9 cellular contexts compared by ENCODE assay signal in the genomic region with DNA sequence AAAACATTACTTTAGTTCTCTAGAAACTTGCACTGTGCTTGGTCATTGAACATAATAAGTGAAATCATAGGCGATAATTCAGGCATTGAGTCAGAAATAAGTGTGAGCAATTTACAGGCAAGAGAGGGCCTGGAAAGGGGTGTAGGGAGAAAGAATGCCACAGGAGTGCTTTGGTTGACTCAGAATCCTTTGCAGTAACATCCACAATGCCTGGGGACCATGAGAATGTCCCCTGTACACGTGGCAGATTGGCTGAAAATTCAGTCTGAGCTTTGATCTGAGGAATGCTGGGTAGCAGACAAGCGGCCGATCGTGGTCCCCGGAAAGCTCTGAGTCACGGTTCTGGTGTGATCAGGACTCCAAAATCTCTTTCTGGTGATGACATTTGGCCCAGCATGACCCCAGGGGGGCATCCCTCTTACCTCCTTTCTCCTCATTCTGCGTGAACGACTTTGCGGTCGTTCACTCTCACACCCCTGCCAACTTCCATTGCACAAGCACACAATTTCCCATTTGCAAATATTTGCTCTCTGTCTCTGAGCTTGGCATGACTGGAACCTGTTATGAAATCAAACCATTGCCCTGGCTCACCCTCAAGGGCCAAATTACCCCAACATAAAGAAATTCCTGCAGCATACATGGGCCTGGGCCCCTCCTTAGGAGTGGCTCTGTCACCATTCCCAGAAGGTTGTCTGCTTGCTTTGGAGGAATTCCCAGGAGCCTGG.
DNase-seq lines count a peak whose midpoint lies in the region; ATAC-seq and TF ChIP-seq lines count a peak whose summit lies in the region.
"Had no signal": no experiment of that assay in that cellular context is flagged by ENCODE, and none has a peak within 500 bp of the region (broad histone marks: within the 10 kb centered on the region; RNA-seq: fewer than 3 reads in every experiment).

No MANE protein-coding gene starts in this region.

- H3K4me3 Mint-ChIP-seq in endodermal cell, result no peak overlapping the region

- H3K18ac ChIP-seq in mesenchymal stem cell (ENCODE audit: low read depth in 1 of 2, low read length in 2 of 2), result no peak overlapping the region

- H3K9me3 ChIP-seq in mesenchymal stem cell (ENCODE audit: control insufficient read depth, low read length) (no peaks in the 10 kb centered on the region), endodermal cell (ENCODE audit: control insufficient read depth, low read length) (no peaks in the 10 kb centered on the region)

- TF ChIP-seq RAD21 in Ishikawa (IDR thresholded peaks at IDR 0.05; ENCODE audit: low read depth), result no peak

- no peak overlapping the region for H3K23ac ChIP-seq in mesenchymal stem cell (ENCODE audit: low read length in 2 of 2)

- H3K9ac ChIP-seq in mesenchymal stem cell (ENCODE audit: low read length) (peak overlapping the region; percentile 73), endodermal cell (ENCODE audit: extremely low read depth, low read length, poor library complexity, severe bottlenecking) (no peak overlapping the region)

- POLR2A ChIA-PET in AG04449 (lab: Yijun Ruan, JAX), result interaction anchor here (0.6 to 2.3 kb wide), 6 partner anchors 10 to 341 kb away, joined by 3 to 9 read pairs (median 3); partner anchors contain the start of gene EPAS1

- H3K4me3 ChIP-seq in AG04449 (ENCODE audit: low read depth, low read length) (no peak overlapping the region), cardiac fibroblast (replicated peaks in 1 of 2; ENCODE audit: low read depth in 2 of 2, low read length in 2 of 2) (no peak overlapping the region), mesenchymal stem cell (ENCODE audit: insufficient read depth in 1 of 2, low read depth in 1 of 2, low read length in 2 of 2) (peak overlapping the region in 1 of 2 experiments; percentile 2), endodermal cell (ENCODE audit: low read length) (no peak overlapping the region)

- H4K8ac ChIP-seq in mesenchymal stem cell (ENCODE audit: low read length), result no peak overlapping the region

- H2BK15ac ChIP-seq in mesenchymal stem cell (ENCODE audit: low read depth, poor library complexity, severe bottlenecking), result no peak overlapping the region

- H3K4me1 ChIP-seq in mesenchymal stem cell (ENCODE audit: control insufficient read depth, insufficient read depth, low read depth, low read length) (peaks cover 2% of the 10 kb centered on the region), endodermal cell (ENCODE audit: control insufficient read depth, insufficient read depth, low read length) (no peaks in the 10 kb centered on the region)

- H3K27me3 ChIP-seq in mesenchymal stem cell (ENCODE audit: control insufficient read depth in 1 of 2, insufficient read depth in 1 of 2, low read length in 2 of 2) (no peaks in the 10 kb centered on the region), endodermal cell (ENCODE audit: control insufficient read depth, insufficient read depth, low read length, poor library complexity, severe bottlenecking) (no peaks in the 10 kb centered on the region)

- TF ChIP-seq EP300 in Ishikawa (IDR thresholded peaks at IDR 0.05; ENCODE audit: borderline replicate concordance), result peak; percentile 58; the same call in 1 of the 2 replicates

- H3K4me2 ChIP-seq in mesenchymal stem cell (ENCODE audit: low read length, poor library complexity, severe bottlenecking), result no peak overlapping the region

- H3K36me3 ChIP-seq in mesenchymal stem cell (ENCODE audit: control insufficient read depth in 1 of 2, insufficient read depth in 2 of 2, low read depth in 1 of 2, low read length in 2 of 2) (peaks cover 0 to 32% of the 10 kb centered on the region in 2 experiments), endodermal cell (ENCODE audit: control insufficient read depth, insufficient read depth, low read length) (no peaks in the 10 kb centered on the region)

- TF ChIP-seq CTCF in AG04449 (IDR thresholded peaks at IDR 0.05; ENCODE audit: insufficient read depth, low read length, missing control alignments), result no peak
- TF ChIP-seq CTCF in cardiac fibroblast (IDR thresholded peaks at IDR 0.05; ENCODE audit: low read depth, low read length), result no peak
- TF ChIP-seq CTCF in endodermal cell (conservative IDR thresholded peaks at IDR 0.05), result no peak

- peaks cover 2% of the 10 kb centered on the region for H3K4me1 Mint-ChIP-seq in endodermal cell

- H3K27me3 Mint-ChIP-seq in endodermal cell (ENCODE audit: insufficient read depth), result no peaks in the 10 kb centered on the region

- no peaks in the 10 kb centered on the region for H3K79me1 ChIP-seq in mesenchymal stem cell (replicated peaks; ENCODE audit: low read length, poor library complexity, severe bottlenecking)

- H3K27ac ChIP-seq in mesenchymal stem cell (ENCODE audit: low read length, poor library complexity, severe bottlenecking) (no peak overlapping the region), endodermal cell (ENCODE audit: low read depth, low read length) (no peak overlapping the region)

- ATAC-seq in HG03521 (IDR thresholded peaks at IDR 0.05; ENCODE audit: unreplicated experiment), result no peak

- 86% methylated on average over 11 of the region's 11 CpGs for WGBS in mesenchymal stem cell
- whole genome bisulfite sequencing in endodermal cell (ENCODE audit: insufficient coverage in 1 of 2, insufficient read length in 1 of 2), 2 experiments, result 82 to 88% methylated on average over 10 to 11 of the region's 11 CpGs

- H2BK12ac ChIP-seq in mesenchymal stem cell (ENCODE audit: low read length in 2 of 2), result peak overlapping the region in 1 of 2 experiments; percentile 57

- CTCF ChIA-PET in AG04449 (lab: Yijun Ruan, JAX), result interaction anchor here (0.7 to 3.1 kb wide), 41 partner anchors 11 to 897 kb away, joined by 3 to 53 read pairs (median 5); no protein-coding TSS in a partner anchor

- no peaks in the 10 kb centered on the region for H3K9me3 Mint-ChIP-seq in endodermal cell

- no peak overlapping the region for H3K14ac ChIP-seq in mesenchymal stem cell (ENCODE audit: low read length in 2 of 2)

- DNase-seq in AG04449 (ENCODE audit: low read depth, low spot score) (peak; percentile 83), cardiac fibroblast (ENCODE audit: low read depth in 2 of 2) (peak; percentile 80 to 88), mesenchymal stem cell (no peak), endodermal cell (no peak)
- no peak for DNase-seq in stimulated activated CD4-positive, alpha-beta T cell treated with anti-CD3 and anti-CD28 coated beads, Interleukin-12 subunit alpha, Interleukin-12 subunit beta, amount 100 ng/mL, for 4 hours
- DNase-seq in stimulated activated CD4-positive, alpha-beta T cell treated with anti-CD3 and anti-CD28 coated beads, Interleukin-4, amount 100 ng/mL, for 24 hours, result no peak
- DNase-seq: NCI-H524 treated with DMSO at 0.1 percent for 48 hours had no signal

- no peak overlapping the region for H4K91ac ChIP-seq in mesenchymal stem cell (ENCODE audit: low read length)

- no peak overlapping the region for H2BK120ac ChIP-seq in mesenchymal stem cell (ENCODE audit: low read depth, low read length)

- no peak overlapping the region for H2AFZ ChIP-seq in mesenchymal stem cell (ENCODE audit: low read depth, low read length)

- no peaks in the 10 kb centered on the region for H3K36me3 Mint-ChIP-seq in endodermal cell (ENCODE audit: low read depth)

- H3K27ac Mint-ChIP-seq in endodermal cell, result no peak overlapping the region

- no peak overlapping the region for H2BK5ac ChIP-seq in mesenchymal stem cell (ENCODE audit: low read depth, low read length, poor library complexity, severe bottlenecking)

- H3K4ac ChIP-seq in mesenchymal stem cell (ENCODE audit: low read depth in 1 of 2, low read length in 2 of 2), result no peak overlapping the region

- H2AK5ac ChIP-seq in mesenchymal stem cell (ENCODE audit: low read length, severe bottlenecking), result no peak overlapping the region

TF ChIP-seq in Ishikawa, 13 proteins besides CTCF, POLR2A, EP300 and RAD21:
- no peak for TF ChIP-seq EGR1 (IDR thresholded peaks at IDR 0.05)
- no peak for TF ChIP-seq ZBTB7A (IDR thresholded peaks at IDR 0.05; ENCODE audit: low read depth)
- peak; percentile 64 for TF ChIP-seq CEBPB (IDR thresholded peaks at IDR 0.05)
- TF ChIP-seq TCF12 (IDR thresholded peaks at IDR 0.05; ENCODE audit: low read depth), result no peak
- 0 out of 2 replicates have a peak, but pooled peaks have one; percentile 11 for TF ChIP-seq TEAD4 (IDR thresholded peaks at IDR 0.05)

Comparison
In these comparisons a context has a peak if more than half of its experiments do, and no peak if none do; other contexts are left out.
1. DNase-seq: peak in AG04449 (single experiment) and cardiac fibroblast (2 of 2); none in mesenchymal stem cell (single experiment), endodermal cell (single experiment), stimulated activated CD4-positive, alpha-beta T cell treated with anti-CD3 and anti-CD28 coated beads, Interleukin-12 subunit alpha, Interleukin-12 subunit beta, amount 100 ng/mL, for 4 hours (single experiment) and stimulated activated CD4-positive, alpha-beta T cell treated with anti-CD3 and anti-CD28 coated beads, Interleukin-4, amount 100 ng/mL, for 24 hours (single experiment).